In the genomic region with DNA sequence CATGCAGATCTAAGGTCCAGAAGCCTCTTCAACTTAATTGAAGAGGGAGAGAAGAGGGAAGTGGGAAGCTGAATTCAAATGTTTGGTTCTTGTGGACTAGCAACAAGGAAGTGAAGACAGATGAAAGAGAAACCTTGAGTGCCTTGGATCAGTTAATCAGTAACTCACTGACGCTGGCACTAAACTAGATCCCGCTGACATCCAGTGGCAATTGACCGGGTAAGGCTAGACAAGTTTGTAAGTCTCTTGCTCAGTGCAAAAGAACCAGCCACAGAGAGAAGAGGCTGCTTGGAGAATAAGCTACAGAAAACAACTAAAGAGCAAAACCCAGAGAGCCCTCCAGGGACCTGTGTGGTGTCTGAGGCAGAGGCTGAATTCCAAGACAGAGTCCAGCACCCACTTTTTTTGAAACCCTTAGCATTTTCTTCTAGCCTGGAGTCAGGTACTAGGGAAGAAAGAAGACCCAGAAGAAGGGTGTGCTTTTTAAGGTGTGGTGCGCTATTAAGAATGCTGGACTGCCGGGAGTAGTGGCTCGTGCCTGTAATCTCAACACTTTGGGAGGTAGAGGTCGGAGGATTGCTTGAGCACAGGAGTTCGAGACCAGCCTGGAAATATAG, we compare ENCODE assay signal across 1 cellular context.
TF ChIP-seq lines count a peak whose summit lies in the region.

No MANE protein-coding gene starts in this region.

TF ChIP-seq in HepG2, 621 proteins besides CTCF, POLR2A, EP300 and RAD21 (continued from another document):
- TF ChIP-seq, protein P1, sequence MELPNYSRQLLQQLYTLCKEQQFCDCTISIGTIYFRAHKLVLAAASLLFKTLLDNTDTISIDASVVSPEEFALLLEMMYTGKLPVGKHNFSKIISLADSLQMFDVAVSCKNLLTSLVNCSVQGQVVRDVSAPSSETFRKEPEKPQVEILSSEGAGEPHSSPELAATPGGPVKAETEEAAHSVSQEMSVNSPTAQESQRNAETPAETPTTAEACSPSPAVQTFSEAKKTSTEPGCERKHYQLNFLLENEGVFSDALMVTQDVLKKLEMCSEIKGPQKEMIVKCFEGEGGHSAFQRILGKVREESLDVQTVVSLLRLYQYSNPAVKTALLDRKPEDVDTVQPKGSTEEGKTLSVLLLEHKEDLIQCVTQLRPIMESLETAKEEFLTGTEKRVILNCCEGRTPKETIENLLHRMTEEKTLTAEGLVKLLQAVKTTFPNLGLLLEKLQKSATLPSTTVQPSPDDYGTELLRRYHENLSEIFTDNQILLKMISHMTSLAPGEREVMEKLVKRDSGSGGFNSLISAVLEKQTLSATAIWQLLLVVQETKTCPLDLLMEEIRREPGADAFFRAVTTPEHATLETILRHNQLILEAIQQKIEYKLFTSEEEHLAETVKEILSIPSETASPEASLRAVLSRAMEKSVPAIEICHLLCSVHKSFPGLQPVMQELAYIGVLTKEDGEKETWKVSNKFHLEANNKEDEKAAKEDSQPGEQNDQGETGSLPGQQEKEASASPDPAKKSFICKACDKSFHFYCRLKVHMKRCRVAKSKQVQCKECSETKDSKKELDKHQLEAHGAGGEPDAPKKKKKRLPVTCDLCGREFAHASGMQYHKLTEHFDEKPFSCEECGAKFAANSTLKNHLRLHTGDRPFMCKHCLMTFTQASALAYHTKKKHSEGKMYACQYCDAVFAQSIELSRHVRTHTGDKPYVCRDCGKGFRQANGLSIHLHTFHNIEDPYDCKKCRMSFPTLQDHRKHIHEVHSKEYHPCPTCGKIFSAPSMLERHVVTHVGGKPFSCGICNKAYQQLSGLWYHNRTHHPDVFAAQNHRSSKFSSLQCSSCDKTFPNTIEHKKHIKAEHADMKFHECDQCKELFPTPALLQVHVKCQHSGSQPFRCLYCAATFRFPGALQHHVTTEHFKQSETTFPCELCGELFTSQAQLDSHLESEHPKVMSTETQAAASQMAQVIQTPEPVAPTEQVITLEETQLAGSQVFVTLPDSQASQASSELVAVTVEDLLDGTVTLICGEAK (IDR thresholded peaks at IDR 0.05): no peak
- TF ChIP-seq, protein P1 (CRISPR knock-in tag; IDR thresholded peaks at IDR 0.05): no peak
- TF ChIP-seq ZNF430 (CRISPR knock-in tag; IDR thresholded peaks at IDR 0.05): no peak
- no peak for TF ChIP-seq ZNF296 (CRISPR knock-in tag; conservative IDR thresholded peaks at IDR 0.05)
- TF ChIP-seq AHR (CRISPR knock-in tag; IDR thresholded peaks at IDR 0.05): no peak
- TF ChIP-seq ERF (CRISPR knock-in tag; IDR thresholded peaks at IDR 0.05): 0 out of 2 replicates have a peak, but pooled peaks have one; percentile 13
- TF ChIP-seq ZNF124 (CRISPR knock-in tag; IDR thresholded peaks at IDR 0.05): no peak
- peak; percentile 56; the same call in 1 of the 2 replicates for TF ChIP-seq POLR2AphosphoS5 (IDR thresholded peaks at IDR 0.05; ENCODE audit: low read depth, low read length)
- TF ChIP-seq ARNTL (CRISPR knock-in tag; IDR thresholded peaks at IDR 0.05): no peak
- TF ChIP-seq SRY (CRISPR knock-in tag; IDR thresholded peaks at IDR 0.05): no peak
- TF ChIP-seq MAFK (conservative IDR thresholded peaks at IDR 0.05 in 1 of 2, IDR thresholded peaks at IDR 0.05 in 1 of 2; ENCODE audit: low read length in 2 of 2): no peak
- no peak for TF ChIP-seq ETS1 (CRISPR knock-in tag; IDR thresholded peaks at IDR 0.05)
- no peak for TF ChIP-seq RNF2 (conservative IDR thresholded peaks at IDR 0.05; ENCODE audit: low read depth)
- TF ChIP-seq ZNF780A (CRISPR knock-in tag; IDR thresholded peaks at IDR 0.05): no peak
- no peak for TF ChIP-seq SMYD3 (CRISPR knock-in tag; IDR thresholded peaks at IDR 0.05)
- 0 out of 2 replicates have a peak, but pooled peaks have one; percentile 21 for TF ChIP-seq MAZ (IDR thresholded peaks at IDR 0.05; ENCODE audit: borderline replicate concordance, low read depth, low read length)
- no peak for TF ChIP-seq MAZ (CRISPR knock-in tag; IDR thresholded peaks at IDR 0.05; ENCODE audit: low read depth)
- TF ChIP-seq HNF1B (CRISPR knock-in tag; IDR thresholded peaks at IDR 0.05): peak; percentile 97
